In genomic region chr13:36431204-36432105, GRCh38 we compare ENCODE assay signal across 8 cellular contexts. TPM values are rescaled to one million over a fixed set of nuclear protein-coding genes. Genes with fewer than 3 reads are reported as not detected.
A peak's percentile ranks its signal among the peaks of the same experiment; 100 is the strongest.
DNase-seq lines count a peak whose midpoint lies in the region; ATAC-seq and TF ChIP-seq lines count a peak whose summit lies in the region.

No MANE protein-coding gene starts in this region.

- TF ChIP-seq CTCF in fibroblast of pulmonary artery (IDR thresholded peaks at IDR 0.05; ENCODE audit: low read length, missing control alignments): no peak

- peak; percentile 41 for DNase-seq in Right ventricle myocardium inferior (ENCODE audit: missing footprints)
- DNase-seq in cardiac septum (ENCODE audit: low spot score): no peak
- no peak for DNase-seq in fibroblast of pulmonary artery (ENCODE audit: low read depth)
- peak; percentile 82 for DNase-seq in posterior vena cava (ENCODE audit: low spot score)
- DNase-seq in activated gamma-delta T cell (lab: John Stamatoyannopoulos, UW): no peak
- no peak for DNase-seq in NCI-H2107 (lab: John Stamatoyannopoulos, UW)
- DNase-seq in stimulated activated CD4-positive, alpha-beta T cell treated with anti-CD3 and anti-CD28 coated beads, Interleukin-4, amount 100 ng/mL, for 24 hours: no peak

- no peak overlapping the region for H3K27ac Mint-ChIP-seq in T-helper 1 cell treated with Interleukin-12 subunit alpha and Interleukin-12 subunit beta and Interleukin-4 antibody, amounts not matched to agents 30 μg/mL and 1 μg/mL, for 36 hours

- ATAC-seq in Right ventricle myocardium inferior: peak; percentile 11

- no peaks in the 10 kb centered on the region for H3K36me3 Mint-ChIP-seq in T-helper 1 cell treated with Interleukin-12 subunit alpha and Interleukin-12 subunit beta and Interleukin-4 antibody, amounts not matched to agents 30 μg/mL and 1 μg/mL, for 36 hours (ENCODE audit: low read depth)

- H3K4me1 Mint-ChIP-seq in T-helper 1 cell treated with Interleukin-12 subunit alpha and Interleukin-12 subunit beta and Interleukin-4 antibody, amounts not matched to agents 30 μg/mL and 1 μg/mL, for 36 hours (ENCODE audit: low read depth): peaks cover 21% of the 10 kb centered on the region

- peaks cover 58% of the 10 kb centered on the region for H3K27me3 Mint-ChIP-seq in T-helper 1 cell treated with Interleukin-12 subunit alpha and Interleukin-12 subunit beta and Interleukin-4 antibody, amounts not matched to agents 30 μg/mL and 1 μg/mL, for 36 hours (ENCODE audit: low read depth)

- intact Hi-C loops in Right ventricle myocardium inferior (cut with DNase I): no loop called here
- intact Hi-C loops in cardiac septum (cut with DNase I): no loop called here
- intact Hi-C loops in posterior vena cava (cut with DNase I): no loop called here

- peak overlapping the region; percentile 62 for H3K4me3 ChIP-seq in fibroblast of pulmonary artery (replicated peaks; ENCODE audit: low read depth, low read length)

- no peaks in the 10 kb centered on the region for H3K9me3 Mint-ChIP-seq in T-helper 1 cell treated with Interleukin-12 subunit alpha and Interleukin-12 subunit beta and Interleukin-4 antibody, amounts not matched to agents 30 μg/mL and 1 μg/mL, for 36 hours

- peak overlapping the region; percentile 55 for H3K4me3 Mint-ChIP-seq in T-helper 1 cell treated with Interleukin-12 subunit alpha and Interleukin-12 subunit beta and Interleukin-4 antibody, amounts not matched to agents 30 μg/mL and 1 μg/mL, for 36 hours

RNA-seq across cellular contexts. Expression of gene CCNA1, which starts 0.8 kb away (rescaled TPM):
- total RNA-seq in Right ventricle myocardium inferior (not detected), cardiac septum (2.0 TPM), posterior vena cava (under 1 TPM; 0.23 to 0.33 TPM)

Comparison
In these comparisons a context has a peak if more than half of its experiments do, and no peak if none do; other contexts are left out.
1. DNase-seq: peak in Right ventricle myocardium inferior (single experiment) and posterior vena cava (single experiment); none in cardiac septum (single experiment), fibroblast of pulmonary artery (single experiment), activated gamma-delta T cell (single experiment), NCI-H2107 (single experiment) and stimulated activated CD4-positive, alpha-beta T cell treated with anti-CD3 and anti-CD28 coated beads, Interleukin-4, amount 100 ng/mL, for 24 hours (single experiment).